1 cellular context compared by ENCODE assay signal in the genomic region with DNA sequence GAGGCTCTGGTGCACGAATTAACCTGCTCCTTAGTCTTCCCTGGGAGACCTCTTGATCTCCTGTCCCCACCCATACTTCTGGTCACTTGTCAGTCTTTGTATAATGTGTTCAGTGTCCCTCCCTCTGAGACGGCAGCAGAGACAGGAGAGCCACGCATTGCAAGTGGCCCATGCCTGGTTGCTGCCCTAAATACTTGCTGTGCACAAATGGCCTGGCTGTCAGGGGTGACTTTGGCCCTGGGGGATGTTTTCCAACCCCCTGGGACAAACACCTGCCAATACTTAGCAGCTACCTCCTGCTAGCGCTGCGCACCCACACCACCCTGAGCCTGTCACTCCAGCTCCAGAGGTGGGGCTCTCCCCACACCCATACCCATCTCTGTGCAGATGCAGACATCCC.
TF ChIP-seq lines count a peak whose summit lies in the region.

No MANE protein-coding gene starts in this region.

TF ChIP-seq in GM23338, 12 proteins besides CTCF, POLR2A, EP300 and RAD21:
- TF ChIP-seq, protein P1, sequence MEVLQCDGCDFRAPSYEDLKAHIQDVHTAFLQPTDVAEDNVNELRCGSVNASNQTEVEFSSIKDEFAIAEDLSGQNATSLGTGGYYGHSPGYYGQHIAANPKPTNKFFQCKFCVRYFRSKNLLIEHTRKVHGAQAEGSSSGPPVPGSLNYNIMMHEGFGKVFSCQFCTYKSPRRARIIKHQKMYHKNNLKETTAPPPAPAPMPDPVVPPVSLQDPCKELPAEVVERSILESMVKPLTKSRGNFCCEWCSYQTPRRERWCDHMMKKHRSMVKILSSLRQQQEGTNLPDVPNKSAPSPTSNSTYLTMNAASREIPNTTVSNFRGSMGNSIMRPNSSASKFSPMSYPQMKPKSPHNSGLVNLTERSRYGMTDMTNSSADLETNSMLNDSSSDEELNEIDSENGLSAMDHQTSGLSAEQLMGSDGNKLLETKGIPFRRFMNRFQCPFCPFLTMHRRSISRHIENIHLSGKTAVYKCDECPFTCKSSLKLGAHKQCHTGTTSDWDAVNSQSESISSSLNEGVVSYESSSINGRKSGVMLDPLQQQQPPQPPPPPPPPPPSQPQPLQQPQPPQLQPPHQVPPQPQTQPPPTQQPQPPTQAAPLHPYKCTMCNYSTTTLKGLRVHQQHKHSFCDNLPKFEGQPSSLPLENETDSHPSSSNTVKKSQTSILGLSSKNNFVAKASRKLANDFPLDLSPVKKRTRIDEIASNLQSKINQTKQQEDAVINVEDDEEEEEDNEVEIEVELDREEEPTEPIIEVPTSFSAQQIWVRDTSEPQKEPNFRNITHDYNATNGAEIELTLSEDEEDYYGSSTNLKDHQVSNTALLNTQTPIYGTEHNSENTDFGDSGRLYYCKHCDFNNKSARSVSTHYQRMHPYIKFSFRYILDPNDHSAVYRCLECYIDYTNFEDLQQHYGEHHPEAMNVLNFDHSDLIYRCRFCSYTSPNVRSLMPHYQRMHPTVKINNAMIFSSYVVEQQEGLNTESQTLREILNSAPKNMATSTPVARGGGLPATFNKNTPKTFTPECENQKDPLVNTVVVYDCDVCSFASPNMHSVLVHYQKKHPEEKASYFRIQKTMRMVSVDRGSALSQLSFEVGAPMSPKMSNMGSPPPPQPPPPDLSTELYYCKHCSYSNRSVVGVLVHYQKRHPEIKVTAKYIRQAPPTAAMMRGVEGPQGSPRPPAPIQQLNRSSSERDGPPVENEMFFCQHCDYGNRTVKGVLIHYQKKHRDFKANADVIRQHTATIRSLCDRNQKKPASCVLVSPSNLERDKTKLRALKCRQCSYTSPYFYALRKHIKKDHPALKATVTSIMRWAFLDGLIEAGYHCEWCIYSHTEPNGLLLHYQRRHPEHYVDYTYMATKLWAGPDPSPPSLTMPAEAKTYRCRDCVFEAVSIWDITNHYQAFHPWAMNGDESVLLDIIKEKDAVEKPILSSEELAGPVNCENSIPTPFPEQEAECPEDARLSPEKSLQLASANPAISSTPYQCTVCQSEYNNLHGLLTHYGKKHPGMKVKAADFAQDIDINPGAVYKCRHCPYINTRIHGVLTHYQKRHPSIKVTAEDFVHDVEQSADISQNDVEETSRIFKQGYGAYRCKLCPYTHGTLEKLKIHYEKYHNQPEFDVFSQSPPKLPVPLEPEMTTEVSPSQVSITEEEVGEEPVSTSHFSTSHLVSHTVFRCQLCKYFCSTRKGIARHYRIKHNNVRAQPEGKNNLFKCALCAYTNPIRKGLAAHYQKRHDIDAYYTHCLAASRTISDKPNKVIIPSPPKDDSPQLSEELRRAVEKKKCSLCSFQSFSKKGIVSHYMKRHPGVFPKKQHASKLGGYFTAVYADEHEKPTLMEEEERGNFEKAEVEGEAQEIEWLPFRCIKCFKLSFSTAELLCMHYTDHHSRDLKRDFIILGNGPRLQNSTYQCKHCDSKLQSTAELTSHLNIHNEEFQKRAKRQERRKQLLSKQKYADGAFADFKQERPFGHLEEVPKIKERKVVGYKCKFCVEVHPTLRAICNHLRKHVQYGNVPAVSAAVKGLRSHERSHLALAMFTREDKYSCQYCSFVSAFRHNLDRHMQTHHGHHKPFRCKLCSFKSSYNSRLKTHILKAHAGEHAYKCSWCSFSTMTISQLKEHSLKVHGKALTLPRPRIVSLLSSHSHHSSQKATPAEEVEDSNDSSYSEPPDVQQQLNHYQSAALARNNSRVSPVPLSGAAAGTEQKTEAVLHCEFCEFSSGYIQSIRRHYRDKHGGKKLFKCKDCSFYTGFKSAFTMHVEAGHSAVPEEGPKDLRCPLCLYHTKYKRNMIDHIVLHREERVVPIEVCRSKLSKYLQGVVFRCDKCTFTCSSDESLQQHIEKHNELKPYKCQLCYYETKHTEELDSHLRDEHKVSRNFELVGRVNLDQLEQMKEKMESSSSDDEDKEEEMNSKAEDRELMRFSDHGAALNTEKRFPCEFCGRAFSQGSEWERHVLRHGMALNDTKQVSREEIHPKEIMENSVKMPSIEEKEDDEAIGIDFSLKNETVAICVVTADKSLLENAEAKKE (CRISPR knock-in tag; IDR thresholded peaks at IDR 0.05) = no peak
- TF ChIP-seq, protein P2, sequence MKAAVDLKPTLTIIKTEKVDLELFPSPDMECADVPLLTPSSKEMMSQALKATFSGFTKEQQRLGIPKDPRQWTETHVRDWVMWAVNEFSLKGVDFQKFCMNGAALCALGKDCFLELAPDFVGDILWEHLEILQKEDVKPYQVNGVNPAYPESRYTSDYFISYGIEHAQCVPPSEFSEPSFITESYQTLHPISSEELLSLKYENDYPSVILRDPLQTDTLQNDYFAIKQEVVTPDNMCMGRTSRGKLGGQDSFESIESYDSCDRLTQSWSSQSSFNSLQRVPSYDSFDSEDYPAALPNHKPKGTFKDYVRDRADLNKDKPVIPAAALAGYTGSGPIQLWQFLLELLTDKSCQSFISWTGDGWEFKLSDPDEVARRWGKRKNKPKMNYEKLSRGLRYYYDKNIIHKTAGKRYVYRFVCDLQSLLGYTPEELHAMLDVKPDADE (IDR thresholded peaks at IDR 0.05) = no peak
